1 cellular context compared by ENCODE assay signal in genomic region chr11:17788084-17788483, GRCh38.
TF ChIP-seq lines count a peak whose summit lies in the region.

No MANE protein-coding gene starts in this region.

TF ChIP-seq in K562, 482 proteins besides CTCF, POLR2A, EP300 and RAD21:
- no peak for TF ChIP-seq IRF9 (tag; IDR thresholded peaks at IDR 0.05)
- TF ChIP-seq NFIC (IDR thresholded peaks at IDR 0.05) = peak; percentile 52; the same call in 1 of the 2 replicates
- TF ChIP-seq ZNF764 (CRISPR knock-in tag; IDR thresholded peaks at IDR 0.05; ENCODE audit: low read depth) = no peak
- no peak for TF ChIP-seq NCOA6 (IDR thresholded peaks at IDR 0.05)
- no peak for TF ChIP-seq KLF1 (tag; IDR thresholded peaks at IDR 0.05)
- no peak for TF ChIP-seq POLR2AphosphoS2 (IDR thresholded peaks at IDR 0.05; ENCODE audit: low read length)
